Comparison of ENCODE assay signal across 8 cellular contexts in the genomic region with DNA sequence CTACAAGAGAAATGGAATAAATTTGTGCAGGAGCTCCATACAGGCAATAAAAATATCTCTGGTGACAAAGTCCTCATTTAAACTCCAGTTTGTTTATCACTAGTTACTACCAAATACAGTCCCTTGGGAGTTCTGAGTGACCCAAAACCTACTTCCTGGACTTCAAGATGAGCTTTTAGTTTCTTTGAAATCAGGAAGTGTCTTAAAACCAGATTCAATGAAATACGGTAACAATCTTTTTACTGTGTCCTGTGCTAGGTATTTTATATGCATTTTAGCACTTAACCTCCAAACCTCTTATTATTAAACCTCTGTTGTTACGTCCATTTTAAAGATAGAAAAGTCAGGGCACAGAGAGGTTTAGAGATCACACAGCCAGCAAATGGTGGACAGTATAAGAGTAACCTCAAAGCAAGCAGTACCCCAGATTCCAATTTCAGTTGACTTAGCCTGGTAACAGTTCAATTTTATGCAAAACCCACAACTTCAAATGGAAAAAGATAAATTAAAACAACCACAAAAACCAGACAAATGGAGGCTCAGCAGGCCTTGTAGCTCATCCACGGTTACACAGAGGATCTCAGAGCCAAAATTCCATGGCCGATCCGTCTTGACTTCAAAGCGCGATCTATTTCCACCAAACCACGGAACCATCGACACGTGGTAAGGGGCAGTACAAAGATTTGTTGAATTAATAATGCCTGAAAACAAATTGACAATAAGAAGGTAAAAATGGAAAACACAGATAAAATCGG. TPM values are rescaled to one million over a fixed set of nuclear protein-coding genes. Genes with fewer than 3 reads are reported as not detected.
DNase-seq lines count a peak whose midpoint lies in the region; ATAC-seq and TF ChIP-seq lines count a peak whose summit lies in the region.

No MANE protein-coding gene starts in this region.

- ATAC-seq in RWPE2 (ENCODE audit: low read depth) (no peak), lung (ENCODE audit: insufficient read depth, low FRiP score) (no peak)

- intact Hi-C loops in tibial artery (cut with DNase I; ENCODE audit: low total_unique reads): loop anchor here (10.0 kb wide), 1 partner anchor 165 kb away; the partner anchor contains the start of gene TCF7L1

- peak overlapping the region; percentile 94 for H3K27ac ChIP-seq in RWPE2 (ENCODE audit: poor library complexity, severe bottlenecking)
- peak overlapping the region; percentile 88 for H3K27ac ChIP-seq in caudate nucleus (ENCODE audit: low read depth, low read length)
- H3K27ac ChIP-seq in lung (ENCODE audit: low read depth in 1 of 2, low read length in 1 of 2): peak overlapping the region; percentile 97
- H3K27ac ChIP-seq in tibial artery: peak overlapping the region; percentile 95 to 96

- peaks cover 65% of the 10 kb centered on the region for H3K36me3 Mint-ChIP-seq in activated T-cell treated with anti-CD3 and anti-CD28 coated beads, Interleukin-2, amount 50 U/mL, for 24 hours (ENCODE audit: low read depth)

- H3K27me3 ChIP-seq in RWPE2 (ENCODE audit: insufficient read depth, poor library complexity, severe bottlenecking): no peaks in the 10 kb centered on the region
- no peaks in the 10 kb centered on the region for H3K27me3 ChIP-seq in lung (ENCODE audit: control insufficient read depth, insufficient read depth)
- H3K27me3 ChIP-seq in tibial artery: no peaks in the 10 kb centered on the region

- 2 to 3% methylated on average over 11 of the region's 11 CpGs for WGBS in lung, 2 donors

- H3K27me3 Mint-ChIP-seq in activated T-cell treated with anti-CD3 and anti-CD28 coated beads, Interleukin-2, amount 50 U/mL, for 24 hours: no peaks in the 10 kb centered on the region

- H3K4me3 ChIP-seq in RWPE2 (ENCODE audit: severe bottlenecking) (peak overlapping the region; percentile 99), lung (peak overlapping the region; percentile 95), tibial artery (peak overlapping the region; percentile 75 to 85)

- peak overlapping the region; percentile 100 for H3K27ac Mint-ChIP-seq in activated T-cell treated with anti-CD3 and anti-CD28 coated beads, Interleukin-2, amount 50 U/mL, for 24 hours

- H3K4me1 ChIP-seq in RWPE2 (ENCODE audit: insufficient read depth, poor library complexity, severe bottlenecking) (peaks cover 8% of the 10 kb centered on the region), lung (ENCODE audit: control insufficient read depth in 2 of 2, insufficient read depth in 2 of 2, low read length in 2 of 2) (peaks cover 2 to 27% of the 10 kb centered on the region in 2 donors), tibial artery (peaks cover 0 to 39% (median 24%) of the 10 kb centered on the region in 4 donors)

- TF ChIP-seq CTCF in RWPE2 (IDR thresholded peaks at IDR 0.05; ENCODE audit: poor library complexity, severe bottlenecking) (no peak), lung (IDR thresholded peaks at IDR 0.05; ENCODE audit: control extremely low read depth, extremely low read depth) (no peak), tibial artery (IDR thresholded peaks at IDR 0.05) (no peak)

- no peaks in the 10 kb centered on the region for H3K9me3 ChIP-seq in RWPE2 (ENCODE audit: severe bottlenecking)
- H3K9me3 ChIP-seq in lung (ENCODE audit: control insufficient read depth in 2 of 2, insufficient read depth in 1 of 2, low read length in 1 of 2): no peaks in the 10 kb centered on the region
- H3K9me3 ChIP-seq in tibial artery: no peaks in the 10 kb centered on the region

- H3K9me3 Mint-ChIP-seq in activated T-cell treated with anti-CD3 and anti-CD28 coated beads, Interleukin-2, amount 50 U/mL, for 24 hours: no peaks in the 10 kb centered on the region

- peak overlapping the region; percentile 97 for H3K4me3 Mint-ChIP-seq in activated T-cell treated with anti-CD3 and anti-CD28 coated beads, Interleukin-2, amount 50 U/mL, for 24 hours

- no peak for DNase-seq in activated T-cell treated with anti-CD3 and anti-CD28 coated beads, Interleukin-2, amount 50 U/mL, for 24 hours
- DNase-seq in activated T-cell treated with anti-CD3 and anti-CD28 coated beads, Interleukin-2, amount 50 U/mL, for 1 hour: no peak
- DNase-seq in RWPE2 (ENCODE audit: low spot score): no peak
- DNase-seq in caudate nucleus (lab: John Stamatoyannopoulos, UW): peak in 5 of 61 donors; percentile 3 to 46 (median 26)
- no peak for DNase-seq in lung (ENCODE audit: low spot score)
- no peak for DNase-seq in tibial artery
- DNase-seq in NCI-H2196 treated with DMSO at 0.1 percent for 48 hours (lab: John Stamatoyannopoulos, UW; ENCODE audit: unreplicated experiment): no peak
- DNase-seq in NCI-H524 (lab: John Stamatoyannopoulos, UW): no peak

- H3K4me1 Mint-ChIP-seq in activated T-cell treated with anti-CD3 and anti-CD28 coated beads, Interleukin-2, amount 50 U/mL, for 24 hours (ENCODE audit: low read depth): peaks cover 42% of the 10 kb centered on the region

- H3K36me3 ChIP-seq in RWPE2 (ENCODE audit: low read depth): peaks cover 37% of the 10 kb centered on the region
- H3K36me3 ChIP-seq in lung (ENCODE audit: control insufficient read depth in 2 of 2, insufficient read depth in 2 of 2, low read length in 2 of 2): peaks cover 0 to 9% of the 10 kb centered on the region in 2 donors
- H3K36me3 ChIP-seq in tibial artery: peaks cover 5 to 9% (median 8%) of the 10 kb centered on the region in 3 donors

RNA-seq across cellular contexts. Expression of gene KCMF1, which starts 1.3 kb away (rescaled TPM):
- total RNA-seq in lung: 10 to 100 TPM; 50.5 to 71.0 TPM
- polyA plus RNA-seq in lung: 10 to 100 TPM; 15.8 to 44.4 TPM
